25 cellular contexts compared by ENCODE assay signal in genomic region chr2:104846955-104847820, GRCh38. TPM values are rescaled to one million over a fixed set of nuclear protein-coding genes. Genes with fewer than 3 reads are reported as not detected.
DNase-seq lines count a peak whose midpoint lies in the region; FAIRE-seq and TF ChIP-seq lines count a peak whose summit lies in the region.
"Had no signal": no experiment of that assay in that cellular context is flagged by ENCODE, and none has a peak within 500 bp of the region (broad histone marks: within the 10 kb centered on the region; RNA-seq: fewer than 3 reads in every experiment).

No MANE protein-coding gene starts in this region.

- FAIRE-seq in astrocyte (lab: Jason Lieb, UNC): no peak
- FAIRE-seq: bronchial epithelial cell had no signal

- H2AFZ ChIP-seq in astrocyte (ENCODE audit: low read depth, low read length) (no peak overlapping the region), trophoblast cell (ENCODE audit: insufficient read depth, low read length, poor library complexity) (no peak overlapping the region)

- H3K27ac ChIP-seq in astrocyte (ENCODE audit: low read depth, low read length) (peak overlapping the region; percentile 28), trophoblast cell (ENCODE audit: low read depth, low read length) (no peak overlapping the region)
- H3K27ac ChIP-seq: foreskin keratinocyte had no signal

- no peak overlapping the region for H3K4ac ChIP-seq in trophoblast cell (ENCODE audit: low read depth, low read length)

- H4K20me1 ChIP-seq in astrocyte (ENCODE audit: insufficient read depth, low read length): no peaks in the 10 kb centered on the region

- H4K12ac ChIP-seq in trophoblast cell (ENCODE audit: low read depth, low read length): no peak overlapping the region

- H3K4me3 ChIP-seq in astrocyte (ENCODE audit: insufficient read depth, low read depth, low read length): peak overlapping the region; percentile 16
- no peak overlapping the region for H3K4me3 ChIP-seq in trophoblast cell (ENCODE audit: low read depth, low read length)

- WGBS in trophoblast cell (ENCODE audit: extremely low coverage, insufficient coverage, insufficient read length): no CpG with 5 or more reads among the region's 8 CpGs

- H3K4me2 ChIP-seq in astrocyte (ENCODE audit: low read length): peak overlapping the region; percentile 98
- no peak overlapping the region for H3K4me2 ChIP-seq in trophoblast cell (ENCODE audit: low read length)

- H3K9me3 ChIP-seq in astrocyte (ENCODE audit: insufficient read depth, low read depth, low read length): no peaks in the 10 kb centered on the region
- peaks cover 2% of the 10 kb centered on the region for H3K9me3 ChIP-seq in trophoblast cell (ENCODE audit: insufficient read depth, low read depth, low read length)

- H4K8ac ChIP-seq in trophoblast cell (ENCODE audit: low read depth, low read length): no peak overlapping the region

- H3K27ac Mint-ChIP-seq in astrocyte (ENCODE audit: unreplicated experiment) (no peak overlapping the region), MCF 10A (ENCODE audit: low read depth, unreplicated experiment) (no peak overlapping the region)
- H3K27ac Mint-ChIP-seq: activated naive CD4-positive, alpha-beta T cell treated with anti-CD3 and anti-CD28 coated beads, Interleukin-2, amount 50 U/mL, for 72 hours; activated T-cell treated with anti-CD3 and anti-CD28 coated beads, Interleukin-2, amount 50 U/mL, for 72 hours; CD8-positive, alpha-beta memory T cell; natural killer cell; stimulated activated naive CD8-positive, alpha-beta T cell treated with anti-CD3 and anti-CD28 coated beads, Interleukin-15, Interleukin-2, amounts not matched to agents 100 ng/mL and 50 ng/mL, for 24 hours; type B pancreatic cell had no signal

- no peak overlapping the region for H3K18ac ChIP-seq in trophoblast cell (ENCODE audit: low read length)

- H3K14ac ChIP-seq in trophoblast cell (ENCODE audit: low read length): no peak overlapping the region

- H3K27me3 ChIP-seq in astrocyte (ENCODE audit: insufficient read depth, low read length) (peaks cover 40% of the 10 kb centered on the region), trophoblast cell (ENCODE audit: insufficient read depth, low read length) (peaks cover 81% of the 10 kb centered on the region)

- no TSS peak for BruUV-seq in MCF 10A (replicated peaks; lab: Mats Ljungman, UMichigan)

- no peak overlapping the region for H2BK5ac ChIP-seq in trophoblast cell (ENCODE audit: low read depth, low read length, poor library complexity)

- H2AK5ac ChIP-seq in trophoblast cell (ENCODE audit: low read length): no peak overlapping the region

- H3K4me1 ChIP-seq in astrocyte (ENCODE audit: insufficient read depth, low read length) (peaks cover 32% of the 10 kb centered on the region), trophoblast cell (ENCODE audit: control insufficient read depth in 1 of 2, insufficient read depth in 2 of 2, low read length in 2 of 2) (peaks cover 16 to 20% of the 10 kb centered on the region in 2 experiments)
- H3K4me1 ChIP-seq: foreskin keratinocyte had no signal

- CTCF ChIA-PET in MCF 10A (lab: Yijun Ruan, JAX): interaction anchor here (0.5 to 5.4 kb wide), 12 partner anchors 11 to 1685 kb away, joined by 3 to 47 read pairs (median 3); no protein-coding TSS in a partner anchor

- H3K4me1 Mint-ChIP-seq in astrocyte (ENCODE audit: low read depth, unreplicated experiment) (peaks cover 8% of the 10 kb centered on the region), MCF 10A (ENCODE audit: insufficient read depth, unreplicated experiment) (peaks cover 26% of the 10 kb centered on the region)

- POLR2A ChIA-PET in MCF 10A (lab: Yijun Ruan, JAX): no interaction called here

- peaks cover 53% of the 10 kb centered on the region for H3K79me2 ChIP-seq in astrocyte (ENCODE audit: insufficient read depth, low read length)
- H3K79me2 ChIP-seq in trophoblast cell (ENCODE audit: control insufficient read depth, insufficient read depth, low read length, poor library complexity): no peaks in the 10 kb centered on the region

- no peak for TF ChIP-seq CTCF in astrocyte (IDR thresholded peaks at IDR 0.05; ENCODE audit: insufficient read depth, low read depth, low read length)
- TF ChIP-seq CTCF in MCF 10A (IDR thresholded peaks at IDR 0.05; ENCODE audit: unreplicated experiment): no peak

- DNase-seq in G401 (ENCODE audit: low spot score) (peak; percentile 36), astrocyte (ENCODE audit: low read depth) (no peak), inferior parietal cortex (ENCODE audit: extremely low spot score) (peak; percentile 56), trophoblast cell (no peak), MCF 10A (ENCODE audit: unreplicated experiment) (no peak), T-helper 9 cell (no peak), kidney glomerular epithelial cell (lab: John Stamatoyannopoulos, UW) (no peak), NCI-H748 treated with DMSO at 0.1 percent for 48 hours (lab: John Stamatoyannopoulos, UW) (no peak)
- DNase-seq: activated CD4-positive, alpha-beta T cell treated with anti-CD3 and anti-CD28 coated beads for 1 hour; activated T-cell treated with anti-CD3 and anti-CD28 coated beads, Interleukin-2, amount 50 U/mL, for 72 hours; CD8-positive, alpha-beta memory T cell; DMS79; erythroblast; foreskin keratinocyte; left colon; natural killer cell; NCI-H2107; NCI-H526; stimulated activated CD4-positive, alpha-beta T cell treated with anti-CD3 and anti-CD28 coated beads, Interleukin-4, amount 100 ng/mL, for 1 hour had no signal

- no peak overlapping the region for H4K91ac ChIP-seq in trophoblast cell (ENCODE audit: low read depth, low read length)

- H3K36me3 Mint-ChIP-seq in astrocyte (ENCODE audit: low read depth, unreplicated experiment) (no peaks in the 10 kb centered on the region), MCF 10A (ENCODE audit: insufficient read depth, unreplicated experiment) (no peaks in the 10 kb centered on the region)
- H3K36me3 Mint-ChIP-seq: CD8-positive, alpha-beta memory T cell; type B pancreatic cell had no signal

- H3K9me3 Mint-ChIP-seq in astrocyte (ENCODE audit: unreplicated experiment) (peaks cover 4% of the 10 kb centered on the region), MCF 10A (ENCODE audit: unreplicated experiment) (peaks cover 7% of the 10 kb centered on the region)
- H3K9me3 Mint-ChIP-seq: activated naive CD4-positive, alpha-beta T cell treated with anti-CD3 and anti-CD28 coated beads, Interleukin-2, amount 50 U/mL, for 72 hours; activated T-cell treated with anti-CD3 and anti-CD28 coated beads, Interleukin-2, amount 50 U/mL, for 72 hours; natural killer cell; stimulated activated naive CD8-positive, alpha-beta T cell treated with anti-CD3 and anti-CD28 coated beads, Interleukin-15, Interleukin-2, amounts not matched to agents 100 ng/mL and 50 ng/mL, for 24 hours; type B pancreatic cell had no signal

- intact Hi-C loops in MCF 10A (cut with micrococcal nuclease): no loop called here

- H3K9ac ChIP-seq in astrocyte (ENCODE audit: low read length): peak overlapping the region; percentile 19
- H3K9ac ChIP-seq in trophoblast cell (ENCODE audit: low read length): no peak overlapping the region

- H2BK12ac ChIP-seq in trophoblast cell (ENCODE audit: low read length): no peak overlapping the region

- H3K4me3 Mint-ChIP-seq in astrocyte (ENCODE audit: unreplicated experiment) (no peak overlapping the region), MCF 10A (ENCODE audit: unreplicated experiment) (no peak overlapping the region)
- H3K4me3 Mint-ChIP-seq: activated T-cell treated with anti-CD3 and anti-CD28 coated beads, Interleukin-2, amount 50 U/mL, for 72 hours; CD8-positive, alpha-beta memory T cell; natural killer cell; stimulated activated naive CD8-positive, alpha-beta T cell treated with anti-CD3 and anti-CD28 coated beads, Interleukin-15, Interleukin-2, amounts not matched to agents 100 ng/mL and 50 ng/mL, for 24 hours; type B pancreatic cell had no signal

- peaks cover 83% of the 10 kb centered on the region for H3K27me3 Mint-ChIP-seq in astrocyte (ENCODE audit: low read depth, unreplicated experiment)
- H3K27me3 Mint-ChIP-seq in MCF 10A (ENCODE audit: insufficient read depth, unreplicated experiment): peaks cover 67% of the 10 kb centered on the region

- H3K36me3 ChIP-seq in astrocyte (ENCODE audit: insufficient read depth, low read length) (no peaks in the 10 kb centered on the region), trophoblast cell (ENCODE audit: control insufficient read depth in 1 of 2, insufficient read depth in 2 of 2, low read length in 2 of 2) (no peaks in the 10 kb centered on the region)

- H3K23ac ChIP-seq in trophoblast cell (ENCODE audit: low read length): peak overlapping the region; percentile 87

- no peak overlapping the region for H2BK120ac ChIP-seq in trophoblast cell (ENCODE audit: insufficient read depth, low read length, poor library complexity)

- no peaks in the 10 kb centered on the region for H3K79me1 ChIP-seq in trophoblast cell (ENCODE audit: low read length)

- in situ Hi-C loops in G401 (cut with HindIII; ENCODE audit: low sequenced_read_pairs): no loop called here

RNA-seq across cellular contexts. Expression of gene POU3F3, which starts 6.7 kb away (rescaled TPM):
- total RNA-seq in G401 (2014; rRNA removed; shearing (Covaris generic)): not detected in 2 replicates
- total RNA-seq in astrocyte (0.09 TPM in 1 of 2 replicates, not detected in the other), MCF 10A (2022) (not detected in 2 replicates)
- 0.04 TPM in 2 replicates for polyA plus RNA-seq in trophoblast cell (2013)
- total RNA-seq: activated CD8-positive, alpha-beta memory T cell treated with anti-CD3 and anti-CD28 coated beads for 36 hours; activated naive CD4-positive, alpha-beta T cell treated with anti-CD3 and anti-CD28 coated beads, Interleukin-2, amount 50 U/mL, for 72 hours; activated T-cell treated with anti-CD3 and anti-CD28 coated beads, Interleukin-2, amount 50 U/mL, for 72 hours; bronchial epithelial cell; CD8-positive, alpha-beta memory T cell; foreskin keratinocyte; natural killer cell; pulmonary artery endothelial cell had no signal
- polyA plus RNA-seq: CD8-positive, alpha-beta memory T cell; foreskin keratinocyte had no signal

Comparison
In these comparisons a context has a peak if more than half of its experiments do, and no peak if none do; other contexts are left out.
1. DNase-seq: peak in G401 (single experiment) and inferior parietal cortex (single experiment); none in astrocyte (single experiment), trophoblast cell (0 of 2), MCF 10A (single experiment), T-helper 9 cell (single experiment), kidney glomerular epithelial cell (single experiment) and NCI-H748 treated with DMSO at 0.1 percent for 48 hours (single experiment).